In genomic region chr6:35817515-35817914, GRCh38 we compare ENCODE assay signal across 30 cellular contexts. TPM values are rescaled to one million over a fixed set of nuclear protein-coding genes. Genes with fewer than 3 reads are reported as not detected.
"Had no signal": no experiment of that assay in that cellular context is flagged by ENCODE, and none has a peak within 500 bp of the region (broad histone marks: within the 10 kb centered on the region; RNA-seq: fewer than 3 reads in every experiment).

No MANE protein-coding gene starts in this region.

- DNase-seq: stimulated activated CD4-positive, alpha-beta T cell treated with anti-CD3 and anti-CD28 coated beads, Interleukin-2, amount 100 ng/mL, for 48 hours; stimulated activated CD4-positive, alpha-beta T cell treated with anti-CD3 and anti-CD28 coated beads, Interleukin-4, amount 100 ng/mL, for 1 hour; stimulated activated CD4-positive, alpha-beta T cell treated with anti-CD3 and anti-CD28 coated beads, Interleukin-4, amount 100 ng/mL, for 24 hours; stimulated activated CD4-positive, alpha-beta T cell treated with anti-CD3 and anti-CD28 coated beads, Interleukin-4, amount 100 ng/mL, for 4 hours; stimulated activated CD8-positive, alpha-beta memory T cell treated with anti-CD3 and anti-CD28 coated beads, Interleukin-4, amount 100 ng/mL, for 48 hours; stimulated activated naive B cell treated with anti-CD40 and anti-IgM and Interleukin-4, amounts not matched to agents 10 μg/mL and 1 μg/mL and 100 μg/mL, for 72 hours; stimulated activated naive CD4-positive, alpha-beta T cell; stimulated activated naive CD4-positive, alpha-beta T cell treated with Interleukin-2 at 50 U/mL for 16 hours; stimulated activated naive CD8-positive, alpha-beta T cell treated with anti-CD3 and anti-CD28 coated beads, Interleukin-15, amount 100 ng/mL, for 72 hours; stimulated activated naive CD8-positive, alpha-beta T cell treated with anti-CD3 and anti-CD28 coated beads, Interleukin-15, Interleukin-2, amounts not matched to agents 100 U/mL and 50 U/mL, for 24 hours; stomach; substantia nigra; testis; thyroid gland; tibial artery; transverse colon; trophoblast cell; upper lobe of left lung; upper lobe of right lung; uterus had no signal

- H3K27ac ChIP-seq: stomach, suprapubic skin, testis, thoracic aorta, thyroid gland, tibial artery, transverse colon, upper lobe of left lung, upper lobe of right lung, uterus, vagina had no signal

- ATAC-seq: stimulated activated effector memory CD8-positive, alpha-beta T cell treated with anti-CD3 and anti-CD28 coated beads, Interleukin-12 subunit alpha, Interleukin-12 subunit beta, amount 100 ng/mL, for 72 hours; stimulated activated memory B cell treated with anti-CD40 and anti-IgM and Interleukin-4, amounts not matched to agents 10 μg/mL and 1 μg/mL and 100 μg/mL, for 72 hours; stimulated activated naive B cell treated with anti-CD40 and anti-IgM and Interleukin-4, amounts not matched to agents 10 μg/mL and 1 μg/mL and 100 μg/mL, for 72 hours; stimulated activated naive CD8-positive, alpha-beta T cell treated with anti-CD3 and anti-CD28 coated beads, Interleukin-15, amount 100 ng/mL, for 72 hours; stimulated activated naive CD8-positive, alpha-beta T cell treated with anti-CD3 and anti-CD28 coated beads, Interleukin-15, Interleukin-2, amounts not matched to agents 100 U/mL and 50 U/mL, for 24 hours; upper lobe of right lung had no signal

- H3K4me1 ChIP-seq: stomach, suprapubic skin, testis, thyroid gland, tibial artery, transverse colon, upper lobe of left lung, upper lobe of right lung, uterus, vagina had no signal

- H3K27me3 ChIP-seq: suprapubic skin, testis, thyroid gland, transverse colon, upper lobe of left lung, upper lobe of right lung, uterus, vagina had no signal

- H3K9me3 ChIP-seq: suprapubic skin, testis, thyroid gland, upper lobe of right lung, uterus, vagina had no signal

- H3K4me3 ChIP-seq: stomach, suprapubic skin, testis, thoracic aorta, thyroid gland, tibial artery, transverse colon, upper lobe of left lung, upper lobe of right lung, uterus, vagina had no signal

- H3K36me3 ChIP-seq: stomach, suprapubic skin, thoracic aorta, thyroid gland, tibial artery, transverse colon, upper lobe of left lung, upper lobe of right lung, uterus, vagina had no signal

- FAIRE-seq: urothelium cell line had no signal

RNA-seq across cellular contexts. Expression of gene LHFPL5, which starts 12.4 kb away (rescaled TPM):
- total RNA-seq: stomach, subcutaneous adipose tissue, suprapubic skin, thoracic aorta, thyroid gland, transverse colon, upper lobe of left lung, upper lobe of right lung, ureter, urinary bladder, uterus, vagina had no signal
- polyA plus RNA-seq: stomach, urinary bladder had no signal

RNA-seq across cellular contexts. Expression of gene CLPS, which starts 20.4 kb away (rescaled TPM):
- total RNA-seq: stomach, subcutaneous adipose tissue, suprapubic skin, temporal lobe, thyroid gland, transverse colon, upper lobe of right lung, ureter, urinary bladder, uterus, vagina had no signal

RNA-seq across cellular contexts. Expression of gene CLPSL1, which starts 36.7 kb away (rescaled TPM):
- total RNA-seq: stomach, subcutaneous adipose tissue, suprapubic skin, temporal lobe, testis, thoracic aorta, thyroid gland, transverse colon, upper lobe of left lung, upper lobe of right lung, ureter, urinary bladder, uterus, vagina had no signal
- polyA plus RNA-seq: stomach, urinary bladder had no signal

RNA-seq across cellular contexts. Expression of gene CLPSL2, which starts 41.1 kb away (rescaled TPM):
- total RNA-seq: stomach, subcutaneous adipose tissue, suprapubic skin, temporal lobe, testis, thoracic aorta, thyroid gland, transverse colon, upper lobe of left lung, upper lobe of right lung, ureter, urinary bladder, uterus, vagina had no signal
- polyA plus RNA-seq: stomach, urinary bladder had no signal
